1 cellular context compared by ENCODE assay signal in the genomic region with DNA sequence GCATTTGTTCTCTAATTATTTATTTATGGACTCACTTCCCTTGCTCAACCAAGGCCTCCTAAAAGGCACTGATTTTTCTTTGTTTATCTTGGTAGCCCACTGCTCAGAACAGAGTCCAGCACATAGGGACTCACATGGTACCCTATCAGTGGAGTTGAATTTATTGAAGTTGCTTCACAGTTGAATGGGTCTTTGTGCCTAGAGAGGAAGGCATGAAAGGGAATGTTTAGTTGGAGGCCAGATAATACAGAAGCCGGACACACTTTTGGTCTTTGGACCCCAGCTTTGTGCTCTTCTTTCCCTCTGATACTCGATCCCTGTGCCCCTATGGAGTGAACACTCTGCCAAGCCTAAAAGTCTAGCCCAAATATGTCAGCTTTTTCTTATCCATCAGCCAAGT.
TF ChIP-seq lines count a peak whose summit lies in the region.

No MANE protein-coding gene starts in this region.

TF ChIP-seq in HepG2, 621 proteins besides CTCF, POLR2A, EP300 and RAD21 (continued from another document and continues in another):
- TF ChIP-seq, protein P1, sequence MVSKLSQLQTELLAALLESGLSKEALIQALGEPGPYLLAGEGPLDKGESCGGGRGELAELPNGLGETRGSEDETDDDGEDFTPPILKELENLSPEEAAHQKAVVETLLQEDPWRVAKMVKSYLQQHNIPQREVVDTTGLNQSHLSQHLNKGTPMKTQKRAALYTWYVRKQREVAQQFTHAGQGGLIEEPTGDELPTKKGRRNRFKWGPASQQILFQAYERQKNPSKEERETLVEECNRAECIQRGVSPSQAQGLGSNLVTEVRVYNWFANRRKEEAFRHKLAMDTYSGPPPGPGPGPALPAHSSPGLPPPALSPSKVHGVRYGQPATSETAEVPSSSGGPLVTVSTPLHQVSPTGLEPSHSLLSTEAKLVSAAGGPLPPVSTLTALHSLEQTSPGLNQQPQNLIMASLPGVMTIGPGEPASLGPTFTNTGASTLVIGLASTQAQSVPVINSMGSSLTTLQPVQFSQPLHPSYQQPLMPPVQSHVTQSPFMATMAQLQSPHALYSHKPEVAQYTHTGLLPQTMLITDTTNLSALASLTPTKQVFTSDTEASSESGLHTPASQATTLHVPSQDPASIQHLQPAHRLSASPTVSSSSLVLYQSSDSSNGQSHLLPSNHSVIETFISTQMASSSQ (IDR thresholded peaks at IDR 0.05; ENCODE audit: low read depth) = no peak
- TF ChIP-seq, protein P1 (CRISPR knock-in tag; IDR thresholded peaks at IDR 0.05; ENCODE audit: borderline replicate concordance) = peak; percentile 38; the same call in 1 of the 2 replicates
- TF ChIP-seq ZNF615 (CRISPR knock-in tag; IDR thresholded peaks at IDR 0.05; ENCODE audit: borderline replicate concordance) (no peak), GFI1 (CRISPR knock-in tag; IDR thresholded peaks at IDR 0.05; ENCODE audit: borderline replicate concordance) (peak; percentile 95), BHLHE40 (IDR thresholded peaks at IDR 0.05; ENCODE audit: low read length) (no peak), YY1 (IDR thresholded peaks at IDR 0.05; ENCODE audit: insufficient read depth, insufficient replicate concordance, low read depth, low read length) (no peak), ARNT2 (CRISPR knock-in tag; IDR thresholded peaks at IDR 0.05; ENCODE audit: low read depth) (no peak), ZNF800 (CRISPR knock-in tag; IDR thresholded peaks at IDR 0.05) (no peak), STAT5B (CRISPR knock-in tag; IDR thresholded peaks at IDR 0.05) (no peak), SPEN (CRISPR knock-in tag; IDR thresholded peaks at IDR 0.05; ENCODE audit: low read depth) (no peak), GABPB1 (CRISPR knock-in tag; IDR thresholded peaks at IDR 0.05) (no peak), TBP (CRISPR knock-in tag; IDR thresholded peaks at IDR 0.05) (no peak), ZNF550 (CRISPR knock-in tag; IDR thresholded peaks at IDR 0.05; ENCODE audit: borderline replicate concordance) (no peak), MXD4 (CRISPR knock-in tag; IDR thresholded peaks at IDR 0.05) (no peak), SAFB2 (CRISPR knock-in tag; IDR thresholded peaks at IDR 0.05; ENCODE audit: borderline replicate concordance, low read depth) (no peak), GATAD2A (CRISPR knock-in tag; IDR thresholded peaks at IDR 0.05) (peak; percentile 18; the same call in 1 of the 2 replicates), ZNF253 (CRISPR knock-in tag; IDR thresholded peaks at IDR 0.05; ENCODE audit: borderline replicate concordance) (no peak), ZNF629 (CRISPR knock-in tag; conservative IDR thresholded peaks at IDR 0.05) (peak; percentile 61), ATF5 (CRISPR knock-in tag; IDR thresholded peaks at IDR 0.05; ENCODE audit: low read depth) (no peak), ZBTB33 (CRISPR knock-in tag; IDR thresholded peaks at IDR 0.05) (no peak), SNAPC2 (CRISPR knock-in tag; IDR thresholded peaks at IDR 0.05) (no peak), KAT2B (IDR thresholded peaks at IDR 0.05; ENCODE audit: borderline replicate concordance, low read depth, low read length) (no peak), ZKSCAN1 (IDR thresholded peaks at IDR 0.05; ENCODE audit: low read length) (no peak), ZNF850 (CRISPR knock-in tag; conservative IDR thresholded peaks at IDR 0.05) (no peak), IRX3 (CRISPR knock-in tag; IDR thresholded peaks at IDR 0.05; ENCODE audit: borderline replicate concordance, low read depth) (no peak), EHMT2 (IDR thresholded peaks at IDR 0.05; ENCODE audit: borderline replicate concordance, low read depth, low read length) (peak; percentile 64; the same call in 1 of the 2 replicates), PTBP1 (IDR thresholded peaks at IDR 0.05; ENCODE audit: low read depth, low read length, poor library complexity, severe bottlenecking) (no peak), MIER2 (CRISPR knock-in tag; IDR thresholded peaks at IDR 0.05) (no peak), RARA (CRISPR knock-in tag; IDR thresholded peaks at IDR 0.05) (no peak), PHF8 (CRISPR knock-in tag; IDR thresholded peaks at IDR 0.05) (no peak), GATA4 (IDR thresholded peaks at IDR 0.05; ENCODE audit: borderline replicate concordance, low read depth) (no peak), TCF7L2 (IDR thresholded peaks at IDR 0.05; ENCODE audit: low read depth, low read length) (no peak), TGIF2 (CRISPR knock-in tag; IDR thresholded peaks at IDR 0.05) (no peak), ZSCAN25 (CRISPR knock-in tag; IDR thresholded peaks at IDR 0.05) (no peak), NFKB2 (CRISPR knock-in tag; IDR thresholded peaks at IDR 0.05; ENCODE audit: borderline replicate concordance) (no peak), PRDM15 (CRISPR knock-in tag; IDR thresholded peaks at IDR 0.05) (no peak), NFE2 (CRISPR knock-in tag; IDR thresholded peaks at IDR 0.05) (no peak), PCBP2 (optimal IDR thresholded peaks at IDR 0.05; ENCODE audit: low read depth, low read length, poor library complexity, severe bottlenecking) (no peak)
- TF ChIP-seq, protein P2, sequence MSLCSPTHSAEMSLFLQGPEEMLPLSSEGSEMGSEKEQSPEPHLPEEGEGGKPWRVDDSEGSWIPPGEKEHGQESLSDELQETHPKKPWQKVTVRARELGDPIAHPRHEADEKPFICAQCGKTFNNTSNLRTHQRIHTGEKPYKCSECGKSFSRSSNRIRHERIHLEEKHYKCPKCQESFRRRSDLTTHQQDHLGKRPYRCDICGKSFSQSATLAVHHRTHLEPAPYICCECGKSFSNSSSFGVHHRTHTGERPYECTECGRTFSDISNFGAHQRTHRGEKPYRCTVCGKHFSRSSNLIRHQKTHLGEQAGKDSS (CRISPR knock-in tag; IDR thresholded peaks at IDR 0.05; ENCODE audit: borderline replicate concordance, low read depth) = no peak
- TF ChIP-seq, protein P3, sequence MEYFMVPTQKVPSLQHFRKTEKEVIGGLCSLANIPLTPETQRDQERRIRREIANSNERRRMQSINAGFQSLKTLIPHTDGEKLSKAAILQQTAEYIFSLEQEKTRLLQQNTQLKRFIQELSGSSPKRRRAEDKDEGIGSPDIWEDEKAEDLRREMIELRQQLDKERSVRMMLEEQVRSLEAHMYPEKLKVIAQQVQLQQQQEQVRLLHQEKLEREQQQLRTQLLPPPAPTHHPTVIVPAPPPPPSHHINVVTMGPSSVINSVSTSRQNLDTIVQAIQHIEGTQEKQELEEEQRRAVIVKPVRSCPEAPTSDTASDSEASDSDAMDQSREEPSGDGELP (IDR thresholded peaks at IDR 0.05; ENCODE audit: borderline replicate concordance, low read depth) = no peak
- TF ChIP-seq, protein P4, sequence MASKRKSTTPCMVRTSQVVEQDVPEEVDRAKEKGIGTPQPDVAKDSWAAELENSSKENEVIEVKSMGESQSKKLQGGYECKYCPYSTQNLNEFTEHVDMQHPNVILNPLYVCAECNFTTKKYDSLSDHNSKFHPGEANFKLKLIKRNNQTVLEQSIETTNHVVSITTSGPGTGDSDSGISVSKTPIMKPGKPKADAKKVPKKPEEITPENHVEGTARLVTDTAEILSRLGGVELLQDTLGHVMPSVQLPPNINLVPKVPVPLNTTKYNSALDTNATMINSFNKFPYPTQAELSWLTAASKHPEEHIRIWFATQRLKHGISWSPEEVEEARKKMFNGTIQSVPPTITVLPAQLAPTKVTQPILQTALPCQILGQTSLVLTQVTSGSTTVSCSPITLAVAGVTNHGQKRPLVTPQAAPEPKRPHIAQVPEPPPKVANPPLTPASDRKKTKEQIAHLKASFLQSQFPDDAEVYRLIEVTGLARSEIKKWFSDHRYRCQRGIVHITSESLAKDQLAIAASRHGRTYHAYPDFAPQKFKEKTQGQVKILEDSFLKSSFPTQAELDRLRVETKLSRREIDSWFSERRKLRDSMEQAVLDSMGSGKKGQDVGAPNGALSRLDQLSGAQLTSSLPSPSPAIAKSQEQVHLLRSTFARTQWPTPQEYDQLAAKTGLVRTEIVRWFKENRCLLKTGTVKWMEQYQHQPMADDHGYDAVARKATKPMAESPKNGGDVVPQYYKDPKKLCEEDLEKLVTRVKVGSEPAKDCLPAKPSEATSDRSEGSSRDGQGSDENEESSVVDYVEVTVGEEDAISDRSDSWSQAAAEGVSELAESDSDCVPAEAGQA (IDR thresholded peaks at IDR 0.05; ENCODE audit: low read depth) = no peak
- TF ChIP-seq, protein P4 (CRISPR knock-in tag; IDR thresholded peaks at IDR 0.05; ENCODE audit: borderline replicate concordance) = no peak
